Comparison of ENCODE assay signal across 1 cellular context in genomic region chr2:46394649-46395510, GRCh38.
A peak's percentile ranks its signal among the peaks of the same experiment; 100 is the strongest.
TF ChIP-seq lines count a peak whose summit lies in the region.

No MANE protein-coding gene starts in this region.

TF ChIP-seq in GM12878, 131 proteins besides CTCF, POLR2A, EP300 and RAD21 (continued from another document and continues in another):
- TF ChIP-seq, protein P1, sequence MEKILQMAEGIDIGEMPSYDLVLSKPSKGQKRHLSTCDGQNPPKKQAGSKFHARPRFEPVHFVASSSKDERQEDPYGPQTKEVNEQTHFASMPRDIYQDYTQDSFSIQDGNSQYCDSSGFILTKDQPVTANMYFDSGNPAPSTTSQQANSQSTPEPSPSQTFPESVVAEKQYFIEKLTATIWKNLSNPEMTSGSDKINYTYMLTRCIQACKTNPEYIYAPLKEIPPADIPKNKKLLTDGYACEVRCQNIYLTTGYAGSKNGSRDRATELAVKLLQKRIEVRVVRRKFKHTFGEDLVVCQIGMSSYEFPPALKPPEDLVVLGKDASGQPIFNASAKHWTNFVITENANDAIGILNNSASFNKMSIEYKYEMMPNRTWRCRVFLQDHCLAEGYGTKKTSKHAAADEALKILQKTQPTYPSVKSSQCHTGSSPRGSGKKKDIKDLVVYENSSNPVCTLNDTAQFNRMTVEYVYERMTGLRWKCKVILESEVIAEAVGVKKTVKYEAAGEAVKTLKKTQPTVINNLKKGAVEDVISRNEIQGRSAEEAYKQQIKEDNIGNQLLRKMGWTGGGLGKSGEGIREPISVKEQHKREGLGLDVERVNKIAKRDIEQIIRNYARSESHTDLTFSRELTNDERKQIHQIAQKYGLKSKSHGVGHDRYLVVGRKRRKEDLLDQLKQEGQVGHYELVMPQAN (conservative IDR thresholded peaks at IDR 0.05) = no peak
- no peak for TF ChIP-seq CEBPB (IDR thresholded peaks at IDR 0.05; ENCODE audit: borderline replicate concordance in 1 of 2, low read depth in 2 of 2, low read length in 2 of 2)
- no peak for TF ChIP-seq MEF2A (IDR thresholded peaks at IDR 0.05; ENCODE audit: insufficient read depth, low read depth, low read length)
- no peak for TF ChIP-seq GABPA (IDR thresholded peaks at IDR 0.05; ENCODE audit: low read depth)
- TF ChIP-seq POLR2AphosphoS2 (IDR thresholded peaks at IDR 0.05; ENCODE audit: low read depth, low read length) = no peak
- TF ChIP-seq DPF2 (IDR thresholded peaks at IDR 0.05) = peak; percentile 41; the same call in 1 of the 2 replicates
- no peak for TF ChIP-seq IRF4 (IDR thresholded peaks at IDR 0.05; ENCODE audit: low read depth, low read length)
- peak; percentile 69; the same call in 1 of the 2 replicates for TF ChIP-seq RELB (IDR thresholded peaks at IDR 0.05; ENCODE audit: low read depth)
- TF ChIP-seq, protein P2, sequence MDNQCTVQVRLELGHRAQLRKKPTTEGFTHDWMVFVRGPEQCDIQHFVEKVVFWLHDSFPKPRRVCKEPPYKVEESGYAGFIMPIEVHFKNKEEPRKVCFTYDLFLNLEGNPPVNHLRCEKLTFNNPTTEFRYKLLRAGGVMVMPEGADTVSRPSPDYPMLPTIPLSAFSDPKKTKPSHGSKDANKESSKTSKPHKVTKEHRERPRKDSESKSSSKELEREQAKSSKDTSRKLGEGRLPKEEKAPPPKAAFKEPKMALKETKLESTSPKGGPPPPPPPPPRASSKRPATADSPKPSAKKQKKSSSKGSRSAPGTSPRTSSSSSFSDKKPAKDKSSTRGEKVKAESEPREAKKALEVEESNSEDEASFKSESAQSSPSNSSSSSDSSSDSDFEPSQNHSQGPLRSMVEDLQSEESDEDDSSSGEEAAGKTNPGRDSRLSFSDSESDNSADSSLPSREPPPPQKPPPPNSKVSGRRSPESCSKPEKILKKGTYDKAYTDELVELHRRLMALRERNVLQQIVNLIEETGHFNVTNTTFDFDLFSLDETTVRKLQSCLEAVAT (IDR thresholded peaks at IDR 0.05) = no peak
- TF ChIP-seq SMAD5 (IDR thresholded peaks at IDR 0.05; ENCODE audit: low read depth) = no peak
- TF ChIP-seq, protein P3, sequence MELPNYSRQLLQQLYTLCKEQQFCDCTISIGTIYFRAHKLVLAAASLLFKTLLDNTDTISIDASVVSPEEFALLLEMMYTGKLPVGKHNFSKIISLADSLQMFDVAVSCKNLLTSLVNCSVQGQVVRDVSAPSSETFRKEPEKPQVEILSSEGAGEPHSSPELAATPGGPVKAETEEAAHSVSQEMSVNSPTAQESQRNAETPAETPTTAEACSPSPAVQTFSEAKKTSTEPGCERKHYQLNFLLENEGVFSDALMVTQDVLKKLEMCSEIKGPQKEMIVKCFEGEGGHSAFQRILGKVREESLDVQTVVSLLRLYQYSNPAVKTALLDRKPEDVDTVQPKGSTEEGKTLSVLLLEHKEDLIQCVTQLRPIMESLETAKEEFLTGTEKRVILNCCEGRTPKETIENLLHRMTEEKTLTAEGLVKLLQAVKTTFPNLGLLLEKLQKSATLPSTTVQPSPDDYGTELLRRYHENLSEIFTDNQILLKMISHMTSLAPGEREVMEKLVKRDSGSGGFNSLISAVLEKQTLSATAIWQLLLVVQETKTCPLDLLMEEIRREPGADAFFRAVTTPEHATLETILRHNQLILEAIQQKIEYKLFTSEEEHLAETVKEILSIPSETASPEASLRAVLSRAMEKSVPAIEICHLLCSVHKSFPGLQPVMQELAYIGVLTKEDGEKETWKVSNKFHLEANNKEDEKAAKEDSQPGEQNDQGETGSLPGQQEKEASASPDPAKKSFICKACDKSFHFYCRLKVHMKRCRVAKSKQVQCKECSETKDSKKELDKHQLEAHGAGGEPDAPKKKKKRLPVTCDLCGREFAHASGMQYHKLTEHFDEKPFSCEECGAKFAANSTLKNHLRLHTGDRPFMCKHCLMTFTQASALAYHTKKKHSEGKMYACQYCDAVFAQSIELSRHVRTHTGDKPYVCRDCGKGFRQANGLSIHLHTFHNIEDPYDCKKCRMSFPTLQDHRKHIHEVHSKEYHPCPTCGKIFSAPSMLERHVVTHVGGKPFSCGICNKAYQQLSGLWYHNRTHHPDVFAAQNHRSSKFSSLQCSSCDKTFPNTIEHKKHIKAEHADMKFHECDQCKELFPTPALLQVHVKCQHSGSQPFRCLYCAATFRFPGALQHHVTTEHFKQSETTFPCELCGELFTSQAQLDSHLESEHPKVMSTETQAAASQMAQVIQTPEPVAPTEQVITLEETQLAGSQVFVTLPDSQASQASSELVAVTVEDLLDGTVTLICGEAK (IDR thresholded peaks at IDR 0.05; ENCODE audit: borderline replicate concordance) = no peak
- TF ChIP-seq EED (IDR thresholded peaks at IDR 0.05; ENCODE audit: low read depth) = peak; percentile 32; the same call in 1 of the 2 replicates
- TF ChIP-seq, protein P4, sequence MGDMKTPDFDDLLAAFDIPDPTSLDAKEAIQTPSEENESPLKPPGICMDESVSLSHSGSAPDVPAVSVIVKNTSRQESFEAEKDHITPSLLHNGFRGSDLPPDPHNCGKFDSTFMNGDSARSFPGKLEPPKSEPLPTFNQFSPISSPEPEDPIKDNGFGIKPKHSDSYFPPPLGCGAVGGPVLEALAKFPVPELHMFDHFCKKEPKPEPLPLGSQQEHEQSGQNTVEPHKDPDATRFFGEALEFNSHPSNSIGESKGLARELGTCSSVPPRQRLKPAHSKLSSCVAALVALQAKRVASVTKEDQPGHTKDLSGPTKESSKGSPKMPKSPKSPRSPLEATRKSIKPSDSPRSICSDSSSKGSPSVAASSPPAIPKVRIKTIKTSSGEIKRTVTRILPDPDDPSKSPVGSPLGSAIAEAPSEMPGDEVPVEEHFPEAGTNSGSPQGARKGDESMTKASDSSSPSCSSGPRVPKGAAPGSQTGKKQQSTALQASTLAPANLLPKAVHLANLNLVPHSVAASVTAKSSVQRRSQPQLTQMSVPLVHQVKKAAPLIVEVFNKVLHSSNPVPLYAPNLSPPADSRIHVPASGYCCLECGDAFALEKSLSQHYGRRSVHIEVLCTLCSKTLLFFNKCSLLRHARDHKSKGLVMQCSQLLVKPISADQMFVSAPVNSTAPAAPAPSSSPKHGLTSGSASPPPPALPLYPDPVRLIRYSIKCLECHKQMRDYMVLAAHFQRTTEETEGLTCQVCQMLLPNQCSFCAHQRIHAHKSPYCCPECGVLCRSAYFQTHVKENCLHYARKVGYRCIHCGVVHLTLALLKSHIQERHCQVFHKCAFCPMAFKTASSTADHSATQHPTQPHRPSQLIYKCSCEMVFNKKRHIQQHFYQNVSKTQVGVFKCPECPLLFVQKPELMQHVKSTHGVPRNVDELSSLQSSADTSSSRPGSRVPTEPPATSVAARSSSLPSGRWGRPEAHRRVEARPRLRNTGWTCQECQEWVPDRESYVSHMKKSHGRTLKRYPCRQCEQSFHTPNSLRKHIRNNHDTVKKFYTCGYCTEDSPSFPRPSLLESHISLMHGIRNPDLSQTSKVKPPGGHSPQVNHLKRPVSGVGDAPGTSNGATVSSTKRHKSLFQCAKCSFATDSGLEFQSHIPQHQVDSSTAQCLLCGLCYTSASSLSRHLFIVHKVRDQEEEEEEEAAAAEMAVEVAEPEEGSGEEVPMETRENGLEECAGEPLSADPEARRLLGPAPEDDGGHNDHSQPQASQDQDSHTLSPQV (IDR thresholded peaks at IDR 0.05) = no peak
- TF ChIP-seq SREBF1 (IDR thresholded peaks at IDR 0.05; ENCODE audit: low read length) = no peak
- TF ChIP-seq CBX5 (IDR thresholded peaks at IDR 0.05; ENCODE audit: low read depth) = no peak
- no peak for TF ChIP-seq SRF (IDR thresholded peaks at IDR 0.05; ENCODE audit: low read depth in 2 of 2, low read length in 2 of 2)
- TF ChIP-seq, protein P5, sequence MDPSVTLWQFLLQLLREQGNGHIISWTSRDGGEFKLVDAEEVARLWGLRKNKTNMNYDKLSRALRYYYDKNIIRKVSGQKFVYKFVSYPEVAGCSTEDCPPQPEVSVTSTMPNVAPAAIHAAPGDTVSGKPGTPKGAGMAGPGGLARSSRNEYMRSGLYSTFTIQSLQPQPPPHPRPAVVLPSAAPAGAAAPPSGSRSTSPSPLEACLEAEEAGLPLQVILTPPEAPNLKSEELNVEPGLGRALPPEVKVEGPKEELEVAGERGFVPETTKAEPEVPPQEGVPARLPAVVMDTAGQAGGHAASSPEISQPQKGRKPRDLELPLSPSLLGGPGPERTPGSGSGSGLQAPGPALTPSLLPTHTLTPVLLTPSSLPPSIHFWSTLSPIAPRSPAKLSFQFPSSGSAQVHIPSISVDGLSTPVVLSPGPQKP (IDR thresholded peaks at IDR 0.05; ENCODE audit: low read depth, low read length) = no peak
- peak; percentile 73 to 77 for TF ChIP-seq IKZF2 (IDR thresholded peaks at IDR 0.05)
- TF ChIP-seq HDGF (IDR thresholded peaks at IDR 0.05) = no peak
- TF ChIP-seq ZZZ3 (IDR thresholded peaks at IDR 0.05; ENCODE audit: control insufficient read depth, insufficient read length, low read depth) = no peak
- TF ChIP-seq JUND (IDR thresholded peaks at IDR 0.05; ENCODE audit: low read depth, low read length) = no peak
- no peak for TF ChIP-seq ATF7 (IDR thresholded peaks at IDR 0.05; ENCODE audit: low read depth)
- TF ChIP-seq, protein P6, sequence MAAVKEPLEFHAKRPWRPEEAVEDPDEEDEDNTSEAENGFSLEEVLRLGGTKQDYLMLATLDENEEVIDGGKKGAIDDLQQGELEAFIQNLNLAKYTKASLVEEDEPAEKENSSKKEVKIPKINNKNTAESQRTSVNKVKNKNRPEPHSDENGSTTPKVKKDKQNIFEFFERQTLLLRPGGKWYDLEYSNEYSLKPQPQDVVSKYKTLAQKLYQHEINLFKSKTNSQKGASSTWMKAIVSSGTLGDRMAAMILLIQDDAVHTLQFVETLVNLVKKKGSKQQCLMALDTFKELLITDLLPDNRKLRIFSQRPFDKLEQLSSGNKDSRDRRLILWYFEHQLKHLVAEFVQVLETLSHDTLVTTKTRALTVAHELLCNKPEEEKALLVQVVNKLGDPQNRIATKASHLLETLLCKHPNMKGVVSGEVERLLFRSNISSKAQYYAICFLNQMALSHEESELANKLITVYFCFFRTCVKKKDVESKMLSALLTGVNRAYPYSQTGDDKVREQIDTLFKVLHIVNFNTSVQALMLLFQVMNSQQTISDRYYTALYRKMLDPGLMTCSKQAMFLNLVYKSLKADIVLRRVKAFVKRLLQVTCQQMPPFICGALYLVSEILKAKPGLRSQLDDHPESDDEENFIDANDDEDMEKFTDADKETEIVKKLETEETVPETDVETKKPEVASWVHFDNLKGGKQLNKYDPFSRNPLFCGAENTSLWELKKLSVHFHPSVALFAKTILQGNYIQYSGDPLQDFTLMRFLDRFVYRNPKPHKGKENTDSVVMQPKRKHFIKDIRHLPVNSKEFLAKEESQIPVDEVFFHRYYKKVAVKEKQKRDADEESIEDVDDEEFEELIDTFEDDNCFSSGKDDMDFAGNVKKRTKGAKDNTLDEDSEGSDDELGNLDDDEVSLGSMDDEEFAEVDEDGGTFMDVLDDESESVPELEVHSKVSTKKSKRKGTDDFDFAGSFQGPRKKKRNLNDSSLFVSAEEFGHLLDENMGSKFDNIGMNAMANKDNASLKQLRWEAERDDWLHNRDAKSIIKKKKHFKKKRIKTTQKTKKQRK (IDR thresholded peaks at IDR 0.05; ENCODE audit: low read depth, low read length) = no peak
- no peak for TF ChIP-seq NR2F1 (conservative IDR thresholded peaks at IDR 0.05)
- TF ChIP-seq, protein P7, sequence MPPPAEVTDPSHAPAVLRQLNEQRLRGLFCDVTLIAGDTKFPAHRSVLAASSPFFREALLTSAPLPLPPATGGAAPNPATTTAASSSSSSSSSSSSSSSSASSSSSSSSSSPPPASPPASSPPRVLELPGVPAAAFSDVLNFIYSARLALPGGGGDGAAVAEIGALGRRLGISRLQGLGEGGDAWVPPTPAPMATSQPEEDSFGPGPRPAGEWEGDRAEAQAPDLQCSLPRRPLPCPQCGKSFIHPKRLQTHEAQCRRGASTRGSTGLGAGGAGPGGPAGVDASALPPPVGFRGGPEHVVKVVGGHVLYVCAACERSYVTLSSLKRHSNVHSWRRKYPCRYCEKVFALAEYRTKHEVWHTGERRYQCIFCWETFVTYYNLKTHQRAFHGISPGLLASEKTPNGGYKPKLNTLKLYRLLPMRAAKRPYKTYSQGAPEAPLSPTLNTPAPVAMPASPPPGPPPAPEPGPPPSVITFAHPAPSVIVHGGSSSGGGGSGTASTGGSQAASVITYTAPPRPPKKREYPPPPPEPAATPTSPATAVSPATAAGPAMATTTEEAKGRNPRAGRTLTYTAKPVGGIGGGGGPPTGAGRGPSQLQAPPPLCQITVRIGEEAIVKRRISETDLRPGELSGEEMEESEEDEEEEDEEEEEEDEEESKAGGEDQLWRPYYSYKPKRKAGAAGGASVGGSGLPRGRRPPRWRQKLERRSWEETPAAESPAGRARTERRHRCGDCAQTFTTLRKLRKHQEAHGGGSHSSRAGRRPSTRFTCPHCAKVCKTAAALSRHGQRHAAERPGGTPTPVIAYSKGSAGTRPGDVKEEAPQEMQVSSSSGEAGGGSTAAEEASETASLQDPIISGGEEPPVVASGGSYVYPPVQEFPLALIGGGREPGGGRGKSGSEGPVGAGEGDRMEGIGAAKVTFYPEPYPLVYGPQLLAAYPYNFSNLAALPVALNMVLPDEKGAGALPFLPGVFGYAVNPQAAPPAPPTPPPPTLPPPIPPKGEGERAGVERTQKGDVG (CRISPR knock-in tag; IDR thresholded peaks at IDR 0.05) = no peak
- TF ChIP-seq IRF5 (IDR thresholded peaks at IDR 0.05; ENCODE audit: borderline replicate concordance) = no peak
- no peak for TF ChIP-seq PKNOX1 (IDR thresholded peaks at IDR 0.05)
- no peak for TF ChIP-seq ZNF622 (IDR thresholded peaks at IDR 0.05)
- no peak for TF ChIP-seq KLF5 (IDR thresholded peaks at IDR 0.05; ENCODE audit: partially characterized antibody)
- no peak for TF ChIP-seq TCF7 (IDR thresholded peaks at IDR 0.05; ENCODE audit: borderline replicate concordance)
- TF ChIP-seq NFXL1 (IDR thresholded peaks at IDR 0.05; ENCODE audit: borderline replicate concordance) = no peak
